8 cellular contexts compared by ENCODE assay signal in genomic region chr3:129278439-129278969, GRCh38. TPM values are rescaled to one million over a fixed set of nuclear protein-coding genes. Genes with fewer than 3 reads are reported as not detected.
DNase-seq lines count a peak whose midpoint lies in the region; ATAC-seq and TF ChIP-seq lines count a peak whose summit lies in the region.

A gene with protein sequence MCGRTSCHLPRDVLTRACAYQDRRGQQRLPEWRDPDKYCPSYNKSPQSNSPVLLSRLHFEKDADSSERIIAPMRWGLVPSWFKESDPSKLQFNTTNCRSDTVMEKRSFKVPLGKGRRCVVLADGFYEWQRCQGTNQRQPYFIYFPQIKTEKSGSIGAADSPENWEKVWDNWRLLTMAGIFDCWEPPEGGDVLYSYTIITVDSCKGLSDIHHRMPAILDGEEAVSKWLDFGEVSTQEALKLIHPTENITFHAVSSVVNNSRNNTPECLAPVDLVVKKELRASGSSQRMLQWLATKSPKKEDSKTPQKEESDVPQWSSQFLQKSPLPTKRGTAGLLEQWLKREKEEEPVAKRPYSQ (plus strand): TSS chr3:129278870. CDS start chr3:129279733, 863 bp downstream.

- H3K9me3 ChIP-seq in CD4-positive, CD25-positive, alpha-beta regulatory T cell (ENCODE audit: control insufficient read depth in 2 of 2, low read length in 2 of 2), result no peaks in the 10 kb centered on the region
- H3K9me3 ChIP-seq in OCI-LY7 (ENCODE audit: low read length) (peaks cover 4% of the 10 kb centered on the region; the same call in 1 of the 2 replicates), mesodermal cell (ENCODE audit: control insufficient read depth, low read length) (no peaks in the 10 kb centered on the region)

- WGBS in mesodermal cell (ENCODE audit: insufficient coverage in 2 of 2), 2 experiments, result 1% methylated on average over 17 to 37 of the region's 44 CpGs

- DNase-seq in CD4-positive, CD25-positive, alpha-beta regulatory T cell, result peak; percentile 94 to 95 (median 95)
- peak; percentile 95 for DNase-seq in OCI-LY7 (ENCODE audit: low spot score)
- peak; percentile 92 for DNase-seq in activated T-cell treated with anti-CD3 and anti-CD28 coated beads for 1 hour (ENCODE audit: low read depth)
- peak; percentile 91 for DNase-seq in endothelial cell (ENCODE audit: low spot score)
- DNase-seq in stimulated activated CD8-positive, alpha-beta memory T cell treated with anti-CD3 and anti-CD28 coated beads, Interleukin-15, amount 100 ng/mL, for 24 hours (ENCODE audit: low read depth), result peak; percentile 77

- TF ChIP-seq CTCF in OCI-LY7 (conservative IDR thresholded peaks at IDR 0.05; ENCODE audit: low read length) (no peak), endothelial cell (IDR thresholded peaks at IDR 0.05; ENCODE audit: unreplicated experiment) (no peak)

- no peaks in the 10 kb centered on the region for H3K9me2 ChIP-seq in OCI-LY7 (ENCODE audit: insufficient read depth, low read length)

- BruUV-seq in OCI-LY7 (replicated peaks; lab: Mats Ljungman, UMichigan), result no TSS peak

- no peaks in the 10 kb centered on the region for H3K27me3 ChIP-seq in CD4-positive, CD25-positive, alpha-beta regulatory T cell (ENCODE audit: control insufficient read depth, insufficient read depth, low read length)

- no peaks in the 10 kb centered on the region for H3K9me3 Mint-ChIP-seq in CD4-positive, CD25-positive, alpha-beta regulatory T cell
- H3K9me3 Mint-ChIP-seq in IgD-negative memory B cell (no peaks in the 10 kb centered on the region), endothelial cell (ENCODE audit: unreplicated experiment) (no peaks in the 10 kb centered on the region)

- H3K79me2 ChIP-seq in OCI-LY7 (ENCODE audit: insufficient read depth, low read depth, low read length), result peaks cover 41% of the 10 kb centered on the region

- H3K27me3 Mint-ChIP-seq in CD4-positive, CD25-positive, alpha-beta regulatory T cell, result no peaks in the 10 kb centered on the region
- H3K27me3 Mint-ChIP-seq in IgD-negative memory B cell (peaks cover 13% of the 10 kb centered on the region), endothelial cell (ENCODE audit: unreplicated experiment) (peaks cover 6% of the 10 kb centered on the region)

- peak within 1 kb of the TSS; percentile 97 for H3K4me2 ChIP-seq in OCI-LY7 (ENCODE audit: low read length)

- peak within 1 kb of the TSS; percentile 96 for H3K27ac ChIP-seq in CD4-positive, CD25-positive, alpha-beta regulatory T cell (ENCODE audit: insufficient read depth, low read length, poor library complexity, severe bottlenecking)
- H3K27ac ChIP-seq in OCI-LY7 (ENCODE audit: low read depth, low read length, poor library complexity, severe bottlenecking) (peak within 1 kb of the TSS; percentile 94), mesodermal cell (ENCODE audit: low read depth, low read length, severe bottlenecking) (peak within 1 kb of the TSS; percentile 93)

- peaks cover 37% of the 10 kb centered on the region for H3K36me3 ChIP-seq in CD4-positive, CD25-positive, alpha-beta regulatory T cell (ENCODE audit: control insufficient read depth, insufficient read depth, low read length)
- H3K36me3 ChIP-seq in OCI-LY7 (ENCODE audit: insufficient read depth, low read length), result peaks cover 62% of the 10 kb centered on the region
- H3K36me3 ChIP-seq in mesodermal cell (ENCODE audit: control insufficient read depth, insufficient read depth, low read length), result peaks cover 67% of the 10 kb centered on the region

- H3K4me1 ChIP-seq in CD4-positive, CD25-positive, alpha-beta regulatory T cell (ENCODE audit: control insufficient read depth, insufficient read depth, low read length, poor library complexity, severe bottlenecking), result peaks cover 41% of the 10 kb centered on the region
- H3K4me1 ChIP-seq in OCI-LY7 (ENCODE audit: insufficient read depth, low read length, poor library complexity, severe bottlenecking), result peaks cover 77% of the 10 kb centered on the region
- H3K4me1 ChIP-seq in mesodermal cell (ENCODE audit: control insufficient read depth, insufficient read depth, low read length, poor library complexity, severe bottlenecking), result peaks cover 8% of the 10 kb centered on the region

- H3K4me1 Mint-ChIP-seq in CD4-positive, CD25-positive, alpha-beta regulatory T cell, result peaks cover 20 to 54% (median 28%) of the 10 kb centered on the region in 4 donors
- H3K4me1 Mint-ChIP-seq in IgD-negative memory B cell (peaks cover 48 to 57% (median 53%) of the 10 kb centered on the region in 3 donors), endothelial cell (ENCODE audit: unreplicated experiment) (peaks cover 16% of the 10 kb centered on the region)

- intact Hi-C loops in OCI-LY7 (cut with micrococcal nuclease; ENCODE audit: unreplicated experiment), result loop anchor here (1.0 to 5.0 kb wide), 2 partner anchors 38 to 119 kb away; a partner anchor contains a TSS

- H3K4me3 ChIP-seq in CD4-positive, CD25-positive, alpha-beta regulatory T cell (ENCODE audit: low read depth, low read length), result peak within 1 kb of the TSS; percentile 77
- H3K4me3 ChIP-seq in OCI-LY7 (ENCODE audit: low read depth, low read length, poor library complexity, severe bottlenecking), result peak within 1 kb of the TSS; percentile 93
- peak within 1 kb of the TSS; percentile 79 for H3K4me3 ChIP-seq in mesodermal cell (ENCODE audit: extremely low read depth, insufficient read depth, low read length, poor library complexity, severe bottlenecking)

- CTCF ChIA-PET in OCI-LY7 (lab: Charles Lee; ENCODE audit: unreplicated experiment), result interaction anchor here (1.5 kb wide), 1 partner anchor 38 kb away, joined by 4 read pairs; a partner anchor contains a TSS

- POLR2A ChIA-PET in OCI-LY7 (lab: Charles Lee), result interaction anchor here (1.0 to 4.0 kb wide), 4 partner anchors 11 to 37 kb away, joined by 3 to 20 read pairs (median 6); partner anchors contain the start of gene COPG1

- H3K36me3 Mint-ChIP-seq in CD4-positive, CD25-positive, alpha-beta regulatory T cell, result peaks cover 31% of the 10 kb centered on the region
- H3K36me3 Mint-ChIP-seq in IgD-negative memory B cell (peaks cover 2% of the 10 kb centered on the region), endothelial cell (ENCODE audit: low read depth, unreplicated experiment) (peaks cover 43% of the 10 kb centered on the region)

- no peaks in the 10 kb centered on the region; the same call in 1 of the 2 replicates for H4K20me1 ChIP-seq in OCI-LY7 (ENCODE audit: insufficient read depth, low read length)

- H3K27ac Mint-ChIP-seq in CD4-positive, CD25-positive, alpha-beta regulatory T cell, result peak within 1 kb of the TSS; percentile 97 to 99 (median 97)
- H3K27ac Mint-ChIP-seq in IgD-negative memory B cell (peak within 1 kb of the TSS; percentile 87), endothelial cell (ENCODE audit: unreplicated experiment) (peak within 1 kb of the TSS; percentile 94)

- peak; percentile 91 to 92 for ATAC-seq in CD4-positive, CD25-positive, alpha-beta regulatory T cell (ENCODE audit: low read depth in 2 of 2)
- peak; percentile 42 for ATAC-seq in GM21447 (IDR thresholded peaks at IDR 0.05; ENCODE audit: unreplicated experiment)

- H2AFZ ChIP-seq in OCI-LY7 (ENCODE audit: low read length), result peak within 1 kb of the TSS; percentile 38; the same call in 1 of the 2 replicates

- peak within 1 kb of the TSS; percentile 95 to 100 (median 98) for H3K4me3 Mint-ChIP-seq in CD4-positive, CD25-positive, alpha-beta regulatory T cell
- H3K4me3 Mint-ChIP-seq in IgD-negative memory B cell, result peak within 1 kb of the TSS; percentile 93 to 97 (median 94)
- peak within 1 kb of the TSS; percentile 98 for H3K4me3 Mint-ChIP-seq in endothelial cell (ENCODE audit: unreplicated experiment)

RNA-seq across cellular contexts. Expression of the gene that starts here (rescaled TPM):
- total RNA-seq in CD4-positive, CD25-positive, alpha-beta regulatory T cell, result 64.1 TPM
- polyA plus RNA-seq in CD4-positive, CD25-positive, alpha-beta regulatory T cell, result 100 to 1,000 TPM in 2 of 4 donors, 10 to 100 TPM in 2; 90.9 to 115 (median 100) TPM
- 40.1 TPM for polyA plus RNA-seq in IgD-negative memory B cell
- total RNA-seq in OCI-LY7 (2014; rRNA removed; shearing (Covaris generic)), result 90.6 and 104 TPM in 2 replicates
- 287 and 320 TPM in 2 replicates for total RNA-seq in OCI-LY7 (2022)
- total RNA-seq in endothelial cell (ENCODE audit: unreplicated experiment), result 36.4 TPM
- polyA plus RNA-seq in mesodermal cell (2013, experiment 1 of 2), result 42.3 TPM
- 39.6 TPM for polyA plus RNA-seq in mesodermal cell (2013, experiment 2 of 2)

Comparison
In these comparisons a context has a peak if more than half of its experiments do, and no peak if none do; other contexts are left out.
1. Peak in every context shown above with its lines: DNase-seq, ATAC-seq, H3K4me3 ChIP-seq and H3K27ac ChIP-seq.